ENCODE assay signal across 33 cellular contexts in the genomic region with DNA sequence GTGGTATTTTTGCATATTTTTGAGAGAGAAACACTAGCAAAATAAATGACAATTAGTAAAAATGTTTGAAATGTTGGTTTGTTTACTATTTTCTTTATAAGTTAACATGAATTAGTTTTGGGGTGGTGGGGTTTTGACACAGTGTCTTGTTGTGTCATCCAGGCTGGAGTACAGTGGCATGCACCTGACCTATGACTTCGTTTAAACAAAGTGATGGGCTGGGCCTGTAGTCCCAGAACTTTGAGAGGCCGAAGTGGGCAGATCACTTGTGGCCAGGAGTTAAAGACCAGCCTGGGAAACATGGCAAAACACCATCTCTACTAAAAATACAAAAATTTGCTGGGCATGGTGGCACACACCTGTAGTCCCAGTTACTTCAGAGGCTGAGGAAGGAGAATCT.
"Had no signal": no experiment of that assay in that cellular context is flagged by ENCODE, and none has a peak within 500 bp of the region (broad histone marks: within the 10 kb centered on the region; RNA-seq: fewer than 3 reads in every experiment).

No MANE protein-coding gene starts in this region.

- H3K36me3 ChIP-seq: MG63 had no signal

- DNase-seq: Karpas-422, Kasumi-1, MG63, MM.1S, MV-4-11, NCI-H1048, NCI-H1092, NCI-H1092 treated with DMSO at 0.1 percent for 48 hours, NCI-H1105, NCI-H1105 treated with DMSO at 0.1 percent for 48 hours, NCI-H1417 treated with DMSO at 0.1 percent for 48 hours, NCI-H1436, NCI-H1436 treated with DMSO at 0.1 percent for 48 hours, NCI-H146, NCI-H1694, NCI-H1694 treated with DMSO at 0.1 percent for 48 hours, NCI-H187, NCI-H187 treated with DMSO at 0.1 percent for 48 hours, NCI-H1930, NCI-H2029, NCI-H2029 treated with DMSO at 0.1 percent for 48 hours, NCI-H2081, NCI-H2081 treated with DMSO at 0.1 percent for 48 hours, NCI-H2107, NCI-H2171, NCI-H2171 treated with DMSO at 0.1 percent for 48 hours, NCI-H2227 treated with DMSO at 0.1 percent for 48 hours, NCI-H226, NCI-H345, NCI-H446, NCI-H446 treated with DMSO at 0.1 percent for 48 hours, NCI-H510A, NCI-H510A treated with DMSO at 0.1 percent for 48 hours had no signal

- H3K9me3 ChIP-seq: MG63 had no signal

- H3K27me3 ChIP-seq: MG63 had no signal

- H3K4me3 ChIP-seq: MG63 had no signal
